8 cellular contexts compared by ENCODE assay signal in genomic region chr16:3058173-3059030, GRCh38.
DNase-seq lines count a peak whose midpoint lies in the region; ATAC-seq and TF ChIP-seq lines count a peak whose summit lies in the region.

No MANE protein-coding gene starts in this region.

- H3K4me3 ChIP-seq in effector memory CD4-positive, alpha-beta T cell (ENCODE audit: insufficient read depth, low read depth, low read length, poor library complexity, severe bottlenecking): peak overlapping the region; percentile 94
- H3K4me3 ChIP-seq in stomach smooth muscle (ENCODE audit: low read length in 2 of 2): peak overlapping the region; percentile 75 to 78

- no peaks in the 10 kb centered on the region for H3K27me3 ChIP-seq in effector memory CD4-positive, alpha-beta T cell (replicated peaks; ENCODE audit: control insufficient read depth, insufficient read depth, low read length, poor library complexity, severe bottlenecking)
- H3K27me3 ChIP-seq in stomach smooth muscle (ENCODE audit: control insufficient read depth in 1 of 2, insufficient read depth in 2 of 2, low read length in 2 of 2): peaks cover 0 to 7% of the 10 kb centered on the region in 2 donors

- TF ChIP-seq CTCF in VCaP (conservative IDR thresholded peaks at IDR 0.05): no peak

- H3K9ac ChIP-seq in stomach smooth muscle (ENCODE audit: low read length in 2 of 2): peak overlapping the region; percentile 60

- H3K4me1 ChIP-seq in effector memory CD4-positive, alpha-beta T cell (ENCODE audit: control insufficient read depth, insufficient read depth, low read length, poor library complexity, severe bottlenecking): peaks cover 41% of the 10 kb centered on the region
- H3K4me1 ChIP-seq in stomach smooth muscle (ENCODE audit: control insufficient read depth, insufficient read depth, low read length): peaks cover 19% of the 10 kb centered on the region

- peak overlapping the region; percentile 89 for H3K4me3 Mint-ChIP-seq in memory B cell

- DNase-seq in NCI-H524 (lab: John Stamatoyannopoulos, UW) (peak; percentile 44 to 77), NCI-H524 treated with DMSO at 0.1 percent for 48 hours (lab: John Stamatoyannopoulos, UW) (no peak), memory B cell (ENCODE audit: low spot score in 2 of 2) (peak; percentile 37), NCI-H774 (lab: John Stamatoyannopoulos, UW) (no peak)
- DNase-seq in effector memory CD4-positive, alpha-beta T cell: peak in 1 of 3 donors; percentile 32

- no peaks in the 10 kb centered on the region for H3K9me3 Mint-ChIP-seq in memory B cell

- H3K27me3 Mint-ChIP-seq in memory B cell: no peaks in the 10 kb centered on the region

- peak overlapping the region; percentile 68; the same call in 1 of the 2 replicates for H3K27ac ChIP-seq in VCaP
- H3K27ac ChIP-seq in effector memory CD4-positive, alpha-beta T cell (ENCODE audit: insufficient read depth, low read length, poor library complexity, severe bottlenecking): peak overlapping the region; percentile 88
- no peak overlapping the region for H3K27ac ChIP-seq in stomach smooth muscle (ENCODE audit: low read length)

- no peaks in the 10 kb centered on the region for H3K36me3 ChIP-seq in effector memory CD4-positive, alpha-beta T cell (ENCODE audit: control insufficient read depth, insufficient read depth, low read length)
- no peaks in the 10 kb centered on the region for H3K36me3 ChIP-seq in stomach smooth muscle (ENCODE audit: control insufficient read depth in 2 of 2, insufficient read depth in 2 of 2, low read length in 2 of 2)

- peak overlapping the region; percentile 67 for H3K27ac Mint-ChIP-seq in memory B cell

- peaks cover 22% of the 10 kb centered on the region for H3K4me1 Mint-ChIP-seq in memory B cell

- H3K36me3 Mint-ChIP-seq in memory B cell: peaks cover 6% of the 10 kb centered on the region

- peak; percentile 36 for ATAC-seq in HG03432 (IDR thresholded peaks at IDR 0.05; ENCODE audit: unreplicated experiment)
- peak; percentile 59 for ATAC-seq in memory B cell (ENCODE audit: low read depth)

- no peaks in the 10 kb centered on the region for H3K9me3 ChIP-seq in effector memory CD4-positive, alpha-beta T cell (ENCODE audit: control insufficient read depth, low read length)
- no peaks in the 10 kb centered on the region for H3K9me3 ChIP-seq in stomach smooth muscle (ENCODE audit: control insufficient read depth in 2 of 2, low read length in 2 of 2)

Comparison
In these comparisons a context has a peak if more than half of its experiments do, and no peak if none do; other contexts are left out.
1. DNase-seq: peak in NCI-H524 (2 of 2) and memory B cell (2 of 2); none in NCI-H524 treated with DMSO at 0.1 percent for 48 hours (single experiment) and NCI-H774 (single experiment).